1 cellular context compared by ENCODE assay signal in the genomic region with DNA sequence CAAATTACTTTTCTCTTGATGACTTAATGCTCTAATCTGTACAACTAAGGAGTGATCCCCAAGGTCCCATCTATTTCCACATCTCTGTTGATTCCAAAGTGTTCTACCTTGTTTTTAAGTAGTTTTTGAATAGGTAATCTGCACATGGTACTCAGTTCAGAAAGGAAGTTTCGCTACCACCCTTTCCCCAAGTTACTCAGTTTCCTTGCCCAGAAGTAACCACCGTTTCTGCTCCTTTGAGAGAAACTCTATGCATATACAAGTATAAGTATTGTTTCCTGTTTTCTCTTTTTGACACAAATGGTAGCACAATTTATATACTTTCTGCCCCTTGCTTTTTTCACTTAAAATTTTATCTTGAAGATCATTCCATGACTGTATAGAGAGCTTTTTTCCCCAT.
TF ChIP-seq lines count a peak whose summit lies in the region.

No MANE protein-coding gene starts in this region.

TF ChIP-seq in K562, 482 proteins besides CTCF, POLR2A, EP300 and RAD21:
- TF ChIP-seq, protein P1, sequence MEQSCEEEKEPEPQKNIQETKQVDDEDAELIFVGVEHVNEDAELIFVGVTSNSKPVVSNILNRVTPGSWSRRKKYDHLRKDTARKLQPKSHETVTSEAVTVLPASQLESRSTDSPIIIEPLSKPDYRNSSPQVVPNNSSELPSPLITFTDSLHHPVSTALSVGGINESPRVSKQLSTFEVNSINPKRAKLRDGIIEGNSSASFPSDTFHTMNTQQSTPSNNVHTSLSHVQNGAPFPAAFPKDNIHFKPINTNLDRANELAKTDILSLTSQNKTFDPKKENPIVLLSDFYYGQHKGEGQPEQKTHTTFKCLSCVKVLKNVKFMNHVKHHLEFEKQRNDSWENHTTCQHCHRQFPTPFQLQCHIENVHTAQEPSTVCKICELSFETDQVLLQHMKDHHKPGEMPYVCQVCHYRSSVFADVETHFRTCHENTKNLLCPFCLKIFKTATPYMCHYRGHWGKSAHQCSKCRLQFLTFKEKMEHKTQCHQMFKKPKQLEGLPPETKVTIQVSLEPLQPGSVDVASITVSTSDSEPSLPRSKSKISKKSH (CRISPR knock-in tag; IDR thresholded peaks at IDR 0.05): no peak
- TF ChIP-seq, protein P2, sequence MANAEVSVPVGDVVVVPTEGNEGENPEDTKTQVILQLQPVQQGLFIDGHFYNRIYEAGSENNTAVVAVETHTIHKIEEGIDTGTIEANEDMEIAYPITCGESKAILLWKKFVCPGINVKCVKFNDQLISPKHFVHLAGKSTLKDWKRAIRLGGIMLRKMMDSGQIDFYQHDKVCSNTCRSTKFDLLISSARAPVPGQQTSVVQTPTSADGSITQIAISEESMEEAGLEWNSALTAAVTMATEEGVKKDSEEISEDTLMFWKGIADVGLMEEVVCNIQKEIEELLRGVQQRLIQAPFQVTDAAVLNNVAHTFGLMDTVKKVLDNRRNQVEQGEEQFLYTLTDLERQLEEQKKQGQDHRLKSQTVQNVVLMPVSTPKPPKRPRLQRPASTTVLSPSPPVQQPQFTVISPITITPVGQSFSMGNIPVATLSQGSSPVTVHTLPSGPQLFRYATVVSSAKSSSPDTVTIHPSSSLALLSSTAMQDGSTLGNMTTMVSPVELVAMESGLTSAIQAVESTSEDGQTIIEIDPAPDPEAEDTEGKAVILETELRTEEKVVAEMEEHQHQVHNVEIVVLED (CRISPR knock-in tag; IDR thresholded peaks at IDR 0.05): 0 out of 2 replicates have a peak, but pooled peaks have one; percentile 9
